Comparison of ENCODE assay signal across 8 cellular contexts in the genomic region with DNA sequence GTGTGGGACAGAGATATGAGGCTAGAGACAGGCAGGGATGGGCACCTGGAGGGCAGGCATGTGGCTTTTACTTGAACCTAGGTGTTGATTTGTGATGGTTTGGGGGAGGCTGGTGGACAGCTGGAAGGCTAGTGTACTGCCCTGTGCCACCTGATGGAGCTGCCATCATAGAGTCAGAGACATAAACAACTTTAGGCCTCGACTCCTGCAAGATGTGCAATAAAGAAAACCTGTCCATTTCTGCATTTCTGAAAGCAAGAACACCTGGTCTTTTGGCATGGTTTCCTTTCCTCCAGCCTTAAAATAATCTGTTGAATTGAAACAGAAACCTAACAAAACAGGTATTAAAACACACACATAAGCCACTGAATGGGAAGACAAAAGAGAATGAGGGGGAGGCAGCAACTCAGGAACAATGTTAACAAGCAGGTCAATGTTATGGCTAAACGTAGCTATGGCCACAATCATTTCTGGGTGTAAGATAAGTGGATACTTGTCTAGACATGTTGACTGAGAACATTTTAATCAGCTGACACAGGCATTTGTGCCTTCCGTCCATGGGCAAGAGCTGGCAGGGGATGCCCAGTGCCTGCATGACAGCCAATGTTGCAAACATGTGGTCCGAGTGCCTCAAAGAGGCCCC.
DNase-seq lines count a peak whose midpoint lies in the region; ATAC-seq and TF ChIP-seq lines count a peak whose summit lies in the region.

No MANE protein-coding gene starts in this region.

- peaks cover 0 to 12% (median 0%) of the 10 kb centered on the region in 4 donors for H3K4me1 ChIP-seq in esophagus muscularis mucosa
- no peaks in the 10 kb centered on the region for H3K4me1 ChIP-seq in CD8-positive, alpha-beta T cell (ENCODE audit: insufficient read depth, low read length)

- TF ChIP-seq POLR2A in esophagus muscularis mucosa (IDR thresholded peaks at IDR 0.05; ENCODE audit: low read depth), result no peak

- DNase-seq in GM13977 (ENCODE audit: low spot score) (peak; percentile 51), NCI-H1092 (lab: John Stamatoyannopoulos, UW) (peak; percentile 31), esophagus muscularis mucosa (ENCODE audit: extremely low spot score) (peak; percentile 77), globus pallidus (ENCODE audit: low spot score) (no peak), NCI-H187 treated with DMSO at 0.1 percent for 48 hours (lab: John Stamatoyannopoulos, UW) (no peak), EL (no peak)
- DNase-seq in CD8-positive, alpha-beta T cell, result no peak

- TF ChIP-seq CTCF in GM13977 (IDR thresholded peaks at IDR 0.05; ENCODE audit: extremely low read depth, insufficient read depth, missing control alignments), result peak; percentile 8
- TF ChIP-seq CTCF in esophagus muscularis mucosa (IDR thresholded peaks at IDR 0.05), result no peak
- no peak for TF ChIP-seq CTCF in CD8-positive, alpha-beta T cell (IDR thresholded peaks at IDR 0.05)

- intact Hi-C loops in esophagus muscularis mucosa (cut with DNase I), result no loop called here
- intact Hi-C loops in CD8-positive, alpha-beta T cell (cut with DNase I, micrococcal nuclease), result no loop called here

- no peaks in the 10 kb centered on the region for H3K4me1 Mint-ChIP-seq in CD8-positive, alpha-beta T cell (ENCODE audit: low read depth)

- no peaks in the 10 kb centered on the region for H3K9me3 Mint-ChIP-seq in CD8-positive, alpha-beta T cell

- CTCF ChIA-PET in CD8-positive, alpha-beta T cell (lab: Charles Lee), result no interaction called here

- no peak overlapping the region for H3K27ac ChIP-seq in esophagus muscularis mucosa (replicated peaks in 1 of 4)
- no peak overlapping the region for H3K27ac ChIP-seq in CD8-positive, alpha-beta T cell (ENCODE audit: low read depth, low read length)

- POLR2A ChIA-PET in CD8-positive, alpha-beta T cell (lab: Charles Lee), result no interaction called here

- H3K36me3 ChIP-seq in esophagus muscularis mucosa, result peaks cover 0 to 21% (median 15%) of the 10 kb centered on the region in 4 donors
- H3K36me3 ChIP-seq in CD8-positive, alpha-beta T cell (ENCODE audit: insufficient read depth, low read length), result no peaks in the 10 kb centered on the region

- no peak overlapping the region for H3K27ac Mint-ChIP-seq in CD8-positive, alpha-beta T cell

- WGBS in esophagus muscularis mucosa, result 73% methylated on average over 4 of the region's 4 CpGs

- H3K27me3 Mint-ChIP-seq in CD8-positive, alpha-beta T cell (ENCODE audit: low read depth), result no peaks in the 10 kb centered on the region

- peak; percentile 81 for ATAC-seq in GM21723 (IDR thresholded peaks at IDR 0.05; ENCODE audit: unreplicated experiment)
- ATAC-seq in CD8-positive, alpha-beta T cell, result no peak

- H3K27me3 ChIP-seq in esophagus muscularis mucosa, result no peaks in the 10 kb centered on the region
- H3K27me3 ChIP-seq in CD8-positive, alpha-beta T cell (ENCODE audit: insufficient read depth, low read length), result no peaks in the 10 kb centered on the region

- H3K4me3 Mint-ChIP-seq in CD8-positive, alpha-beta T cell, result no peak overlapping the region

- no peak for TF ChIP-seq EP300 in esophagus muscularis mucosa (IDR thresholded peaks at IDR 0.05)

- no peaks in the 10 kb centered on the region for H3K9me3 ChIP-seq in esophagus muscularis mucosa
- no peaks in the 10 kb centered on the region for H3K9me3 ChIP-seq in CD8-positive, alpha-beta T cell (ENCODE audit: low read length)

- peaks cover 15% of the 10 kb centered on the region for H3K36me3 Mint-ChIP-seq in CD8-positive, alpha-beta T cell

- in situ Hi-C loops in GM13977 (cut with MboI; ENCODE audit: low pct_unique_long_range_greater_than_20kb, low sequenced_read_pairs, unreplicated experiment), result no loop called here

- no peak overlapping the region for H3K4me3 ChIP-seq in esophagus muscularis mucosa
- H3K4me3 ChIP-seq in CD8-positive, alpha-beta T cell (ENCODE audit: low read depth, low read length), result no peak overlapping the region

Comparison
In these comparisons a context has a peak if more than half of its experiments do, and no peak if none do; other contexts are left out.
1. DNase-seq: peak in GM13977 (single experiment), NCI-H1092 (single experiment) and esophagus muscularis mucosa (single experiment); none in CD8-positive, alpha-beta T cell (0 of 7), globus pallidus (single experiment), NCI-H187 treated with DMSO at 0.1 percent for 48 hours (single experiment) and EL (single experiment).